ENCODE assay signal across 10 cellular contexts in genomic region chr5:73985145-73985544, GRCh38.
A peak's percentile ranks its signal among the peaks of the same experiment; 100 is the strongest.
DNase-seq lines count a peak whose midpoint lies in the region; ATAC-seq and TF ChIP-seq lines count a peak whose summit lies in the region.
"Had no signal": no experiment of that assay in that cellular context is flagged by ENCODE, and none has a peak within 500 bp of the region (broad histone marks: within the 10 kb centered on the region; RNA-seq: fewer than 3 reads in every experiment).

No MANE protein-coding gene starts in this region.

- no peaks in the 10 kb centered on the region for H4K20me1 ChIP-seq in smooth muscle cell (ENCODE audit: low read depth)

- in situ Hi-C loops in SK-MEL-5 (cut with HindIII; ENCODE audit: low pct_unique_long_range_greater_than_20kb, low sequenced_read_pairs): no loop called here

- 27% methylated on average over 1 of the region's 1 CpG for WGBS in smooth muscle cell (ENCODE audit: low lambda C conversion rate)

- no peak overlapping the region for H3K4me3 ChIP-seq in foreskin fibroblast (ENCODE audit: low read depth in 1 of 2, low read length in 2 of 2)
- no peak overlapping the region for H3K4me3 ChIP-seq in smooth muscle cell

- no peaks in the 10 kb centered on the region for H3K79me2 ChIP-seq in smooth muscle cell (ENCODE audit: low read depth)

- H3K9ac ChIP-seq in smooth muscle cell (ENCODE audit: low read depth): no peak overlapping the region

- H3F3A ChIP-seq in smooth muscle cell (ENCODE audit: low read depth): peaks cover 6% of the 10 kb centered on the region

- H3K36me3 ChIP-seq in smooth muscle cell (ENCODE audit: low read depth): no peaks in the 10 kb centered on the region

- H3K9me3 ChIP-seq in smooth muscle cell (replicated peaks; ENCODE audit: low read depth): no peaks in the 10 kb centered on the region

- DNase-seq in NCI-H146 (lab: John Stamatoyannopoulos, UW) (peak; percentile 59), NCI-H146 treated with DMSO at 0.1 percent for 48 hours (lab: John Stamatoyannopoulos, UW; ENCODE audit: unreplicated experiment) (no peak), SK-MEL-5 (ENCODE audit: low read depth, low spot score) (peak; percentile 41), foreskin fibroblast (peak in 1 of 2 donors; percentile 26), smooth muscle cell (lab: John Stamatoyannopoulos, UW; ENCODE audit: unreplicated experiment) (no peak), hepatic stellate cell (ENCODE audit: low spot score) (no peak)
- DNase-seq: activated CD8-positive, alpha-beta memory T cell treated with anti-CD3 and anti-CD28 coated beads, Interleukin-2, amount 50 U/mL, for 4 hours; stimulated activated naive CD8-positive, alpha-beta T cell treated with anti-CD3 and anti-CD28 coated beads, Interleukin-15, amount 100 ng/mL, for 72 hours had no signal

- no peaks in the 10 kb centered on the region for H3K27me3 ChIP-seq in smooth muscle cell (ENCODE audit: low read depth)

- no peak overlapping the region for H3K4me2 ChIP-seq in smooth muscle cell

- no peak overlapping the region for H3K27ac ChIP-seq in smooth muscle cell (ENCODE audit: low read depth)

- no peak for ATAC-seq in HG03045 (IDR thresholded peaks at IDR 0.05; ENCODE audit: unreplicated experiment)
- ATAC-seq in GM21526 (IDR thresholded peaks at IDR 0.05; ENCODE audit: low FRiP score, unreplicated experiment): no peak
- ATAC-seq: stimulated activated naive CD8-positive, alpha-beta T cell treated with anti-CD3 and anti-CD28 coated beads, Interleukin-15, amount 100 ng/mL, for 72 hours had no signal

- TF ChIP-seq CTCF in foreskin fibroblast (IDR thresholded peaks at IDR 0.05; ENCODE audit: low read depth, low read length) (peak; percentile 41), smooth muscle cell (IDR thresholded peaks at IDR 0.05; ENCODE audit: borderline replicate concordance, insufficient read depth, poor library complexity, severe bottlenecking) (peak; percentile 44)

- no peak overlapping the region for H2AFZ ChIP-seq in smooth muscle cell (ENCODE audit: low read depth)

- peaks cover 7% of the 10 kb centered on the region for H3K4me1 ChIP-seq in smooth muscle cell (ENCODE audit: low read depth)

Comparison
In these comparisons a context has a peak if more than half of its experiments do, and no peak if none do; other contexts are left out.
1. DNase-seq: peak in NCI-H146 (single experiment) and SK-MEL-5 (single experiment); none in NCI-H146 treated with DMSO at 0.1 percent for 48 hours (single experiment), smooth muscle cell (single experiment) and hepatic stellate cell (single experiment).